ENCODE assay signal across 22 cellular contexts in genomic region chr4:14848210-14848609, GRCh38.
A peak's percentile ranks its signal among the peaks of the same experiment; 100 is the strongest.
DNase-seq lines count a peak whose midpoint lies in the region; ATAC-seq, FAIRE-seq and TF ChIP-seq lines count a peak whose summit lies in the region.
"Had no signal": no experiment of that assay in that cellular context is flagged by ENCODE, and none has a peak within 500 bp of the region (broad histone marks: within the 10 kb centered on the region; RNA-seq: fewer than 3 reads in every experiment).

No MANE protein-coding gene starts in this region.

- H3K9me3 ChIP-seq in GM12878 (replicated peaks; ENCODE audit: control insufficient read depth, insufficient read depth, low read length) (no peaks in the 10 kb centered on the region; the same call in 1 of the 3 replicates), upper lobe of left lung (no peaks in the 10 kb centered on the region)

- H3K36me3 ChIP-seq in GM12878 (ENCODE audit: control insufficient read depth in 2 of 2, insufficient read depth in 2 of 2, low read length in 1 of 2) (no peaks in the 10 kb centered on the region), upper lobe of left lung (no peaks in the 10 kb centered on the region)

- WGBS in GM12878 (ENCODE audit: insufficient coverage, insufficient replicate concordance, low lambda C conversion rate, missing lambda C conversion rate): 25% methylated on average over 2 of the region's 2 CpGs
- 77 to 78% methylated on average over 2 of the region's 2 CpGs for WGBS in upper lobe of left lung, 2 donors

- no peaks in the 10 kb centered on the region for H3K27me3 ChIP-seq in GM12878 (replicated peaks in 1 of 2; ENCODE audit: control insufficient read depth in 2 of 2, insufficient read depth in 2 of 2, low read length in 1 of 2)
- H3K27me3 ChIP-seq in upper lobe of left lung: no peaks in the 10 kb centered on the region

- H3K36me3 Mint-ChIP-seq in endothelial cell (ENCODE audit: low read depth, unreplicated experiment): no peaks in the 10 kb centered on the region

- H3K9me3 Mint-ChIP-seq in endothelial cell (ENCODE audit: unreplicated experiment): no peaks in the 10 kb centered on the region
- H3K9me3 Mint-ChIP-seq: HFFc6 had no signal

- no peak overlapping the region for H3K9ac ChIP-seq in GM12878 (ENCODE audit: control insufficient read depth, insufficient read depth, low read length)

- no peak overlapping the region for H3K4me3 Mint-ChIP-seq in endothelial cell (ENCODE audit: unreplicated experiment)
- H3K4me3 Mint-ChIP-seq: HFFc6, T-helper 17 cell had no signal

- H3K27ac ChIP-seq in GM12878 (ENCODE audit: control insufficient read depth, insufficient read depth) (no peak overlapping the region), upper lobe of left lung (no peak overlapping the region)
- H3K27ac ChIP-seq: A549, C4-2B had no signal

- CTCF ChIA-PET in GM12878 (lab: Yijun Ruan, JAX): interaction anchor here (1.0 to 1.7 kb wide), 4 partner anchors 17 to 160 kb away, joined by 3 to 6 read pairs (median 3); no protein-coding TSS in a partner anchor

- no peaks in the 10 kb centered on the region for H3K27me3 Mint-ChIP-seq in endothelial cell (ENCODE audit: unreplicated experiment)

- peak; percentile 26 for DNase-seq in GF-D8 (lab: John Stamatoyannopoulos, UW)
- DNase-seq in NOMO-1 treated with DMSO at 0.1 percent for 48 hours (lab: John Stamatoyannopoulos, UW; ENCODE audit: unreplicated experiment): peak; percentile 89
- no peak for DNase-seq in GM12878 (ENCODE audit: low read depth, low spot score)
- no peak for DNase-seq in upper lobe of left lung
- no peak for DNase-seq in endothelial cell (ENCODE audit: low spot score)
- no peak for DNase-seq in NCI-H2227 (lab: John Stamatoyannopoulos, UW; ENCODE audit: unreplicated experiment)
- DNase-seq: DMS 273 treated with DMSO at 0.1 percent for 48 hours, GDM1, HFFc6, NCI-H1105 treated with DMSO at 0.1 percent for 48 hours, NCI-H187 treated with DMSO at 0.1 percent for 48 hours, NCI-H69, Right ventricle myocardium superior, T-helper 17 cell had no signal

- intact Hi-C loops in GM12878 (cut with micrococcal nuclease; ENCODE audit: unreplicated experiment): no loop called here

- H3K27ac Mint-ChIP-seq in endothelial cell (ENCODE audit: unreplicated experiment): no peak overlapping the region
- H3K27ac Mint-ChIP-seq: HFFc6, T-helper 17 cell had no signal

- TF ChIP-seq CTCF in GM12878 (IDR thresholded peaks at IDR 0.05 in 2 of 3, conservative IDR thresholded peaks at IDR 0.05 in 1 of 3; ENCODE audit: control insufficient read depth in 2 of 3, extremely low read depth in 1 of 3, insufficient read depth in 1 of 3, low read depth in 3 of 3, low read length in 3 of 3): no peak
- TF ChIP-seq CTCF in upper lobe of left lung (IDR thresholded peaks at IDR 0.05): no peak
- TF ChIP-seq CTCF in endothelial cell (IDR thresholded peaks at IDR 0.05; ENCODE audit: unreplicated experiment): no peak

- ATAC-seq in HG03378 (IDR thresholded peaks at IDR 0.05; ENCODE audit: unreplicated experiment): peak; percentile 45
- peak; percentile 72 for ATAC-seq in GM12878
- ATAC-seq in HG03108 (IDR thresholded peaks at IDR 0.05; ENCODE audit: unreplicated experiment): no peak
- no peak for ATAC-seq in upper lobe of left lung (ENCODE audit: low FRiP score in 2 of 2)
- ATAC-seq: A549, K562, SK-N-SH treated with all-trans-retinoic acid at 6 μM for 48 hours, T-helper 17 cell had no signal

- in situ Hi-C loops in GM12878 (cut with MboI): no loop called here

- H4K20me1 ChIP-seq in GM12878 (ENCODE audit: control insufficient read depth, insufficient read depth): no peaks in the 10 kb centered on the region

- no peak overlapping the region for H3K4me3 ChIP-seq in GM12878
- no peak overlapping the region for H3K4me3 ChIP-seq in upper lobe of left lung
- H3K4me3 ChIP-seq: A549, K562 had no signal

- no peaks in the 10 kb centered on the region for H3K79me2 ChIP-seq in GM12878 (ENCODE audit: control insufficient read depth, insufficient read depth, low read length)

- TF ChIP-seq EP300 in GM12878 (IDR thresholded peaks at IDR 0.05; ENCODE audit: borderline replicate concordance in 1 of 2, control insufficient read depth in 1 of 2, low read depth in 2 of 2, low read length in 2 of 2) (no peak), upper lobe of left lung (IDR thresholded peaks at IDR 0.05) (no peak)

- no peak overlapping the region; the same call in 1 of the 2 replicates for H3K4me2 ChIP-seq in GM12878 (ENCODE audit: control insufficient read depth, insufficient read depth)
- H3K4me2 ChIP-seq: A549 had no signal

- TF ChIP-seq POLR2A in GM12878 (IDR thresholded peaks at IDR 0.05; ENCODE audit: low read depth, low read length) (no peak), upper lobe of left lung (IDR thresholded peaks at IDR 0.05) (no peak)

- TF ChIP-seq RAD21 in GM12878 (IDR thresholded peaks at IDR 0.05; ENCODE audit: insufficient read depth, low read depth, low read length): no peak

- H2AFZ ChIP-seq in GM12878 (ENCODE audit: control insufficient read depth, low read depth, low read length): no peak overlapping the region

- no TSS peak for BruUV-seq in GM12878 (replicated peaks; lab: Mats Ljungman, UMichigan)

- RAD21 ChIA-PET in GM12878 (lab: Charles Lee; ENCODE audit: unreplicated experiment): no interaction called here

- H3K4me1 ChIP-seq in GM12878 (ENCODE audit: control insufficient read depth, insufficient read depth, low read length) (no peaks in the 10 kb centered on the region; the same call in 1 of the 2 replicates), upper lobe of left lung (peaks cover 0 to 9% (median 5%) of the 10 kb centered on the region in 4 donors)

- SMC1A ChIA-PET in GM12878 (lab: Charles Lee; ENCODE audit: uncharacterized antibody, unreplicated experiment): interaction anchor here (0.6 to 6.1 kb wide), 8 partner anchors 8 to 153 kb away, joined by 3 to 28 read pairs (median 4); no protein-coding TSS in a partner anchor

- H3K4me1 Mint-ChIP-seq in endothelial cell (ENCODE audit: unreplicated experiment): no peaks in the 10 kb centered on the region
- H3K4me1 Mint-ChIP-seq: T-helper 17 cell had no signal

- FAIRE-seq in GM12878 (lab: Jason Lieb, UNC): no peak
- FAIRE-seq: A549, H54, K562, RCC 7860 had no signal

- POLR2A ChIA-PET in GM12878 (lab: Charles Lee): interaction anchor here (0.8 kb wide), 1 partner anchor 8 kb away, joined by 4 read pairs; no protein-coding TSS in a partner anchor

TF ChIP-seq in GM12878, 131 proteins besides CTCF, POLR2A, EP300 and RAD21 (continues in another document):
- TF ChIP-seq, protein P1, sequence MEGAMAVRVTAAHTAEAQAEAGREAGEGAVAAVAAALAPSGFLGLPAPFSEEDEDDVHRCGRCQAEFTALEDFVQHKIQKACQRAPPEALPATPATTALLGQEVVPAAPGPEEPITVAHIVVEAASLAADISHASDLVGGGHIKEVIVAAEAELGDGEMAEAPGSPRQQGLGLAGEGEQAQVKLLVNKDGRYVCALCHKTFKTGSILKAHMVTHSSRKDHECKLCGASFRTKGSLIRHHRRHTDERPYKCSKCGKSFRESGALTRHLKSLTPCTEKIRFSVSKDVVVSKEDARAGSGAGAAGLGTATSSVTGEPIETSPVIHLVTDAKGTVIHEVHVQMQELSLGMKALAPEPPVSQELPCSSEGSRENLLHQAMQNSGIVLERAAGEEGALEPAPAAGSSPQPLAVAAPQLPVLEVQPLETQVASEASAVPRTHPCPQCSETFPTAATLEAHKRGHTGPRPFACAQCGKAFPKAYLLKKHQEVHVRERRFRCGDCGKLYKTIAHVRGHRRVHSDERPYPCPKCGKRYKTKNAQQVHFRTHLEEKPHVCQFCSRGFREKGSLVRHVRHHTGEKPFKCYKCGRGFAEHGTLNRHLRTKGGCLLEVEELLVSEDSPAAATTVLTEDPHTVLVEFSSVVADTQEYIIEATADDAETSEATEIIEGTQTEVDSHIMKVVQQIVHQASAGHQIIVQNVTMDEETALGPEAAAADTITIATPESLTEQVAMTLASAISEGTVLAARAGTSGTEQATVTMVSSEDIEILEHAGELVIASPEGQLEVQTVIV (IDR thresholded peaks at IDR 0.05; ENCODE audit: borderline replicate concordance, partially characterized antibody): no peak
- TF ChIP-seq, protein P2, sequence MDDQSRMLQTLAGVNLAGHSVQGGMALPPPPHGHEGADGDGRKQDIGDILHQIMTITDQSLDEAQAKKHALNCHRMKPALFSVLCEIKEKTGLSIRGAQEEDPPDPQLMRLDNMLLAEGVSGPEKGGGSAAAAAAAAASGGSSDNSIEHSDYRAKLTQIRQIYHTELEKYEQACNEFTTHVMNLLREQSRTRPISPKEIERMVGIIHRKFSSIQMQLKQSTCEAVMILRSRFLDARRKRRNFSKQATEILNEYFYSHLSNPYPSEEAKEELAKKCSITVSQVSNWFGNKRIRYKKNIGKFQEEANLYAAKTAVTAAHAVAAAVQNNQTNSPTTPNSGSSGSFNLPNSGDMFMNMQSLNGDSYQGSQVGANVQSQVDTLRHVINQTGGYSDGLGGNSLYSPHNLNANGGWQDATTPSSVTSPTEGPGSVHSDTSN (IDR thresholded peaks at IDR 0.05; ENCODE audit: insufficient replicate concordance, low read depth, low read length): no peak
- TF ChIP-seq SP1 (IDR thresholded peaks at IDR 0.05; ENCODE audit: low read depth, low read length) (no peak), NKRF (conservative IDR thresholded peaks at IDR 0.05) (no peak), TAF1 (IDR thresholded peaks at IDR 0.05; ENCODE audit: borderline replicate concordance, low read depth, low read length) (no peak), BHLHE40 (IDR thresholded peaks at IDR 0.05; ENCODE audit: borderline replicate concordance in 1 of 2, low read depth in 2 of 2, low read length in 1 of 2) (no peak), ZNF274 (IDR thresholded peaks at IDR 0.05; ENCODE audit: insufficient read depth, insufficient read length) (no peak), SUPT20H (IDR thresholded peaks at IDR 0.05; ENCODE audit: borderline replicate concordance, control insufficient read depth, low read depth, low read length) (no peak)

Comparison
In these comparisons a context has a peak if more than half of its experiments do, and no peak if none do; other contexts are left out.
1. DNase-seq: peak in GF-D8 (single experiment) and NOMO-1 treated with DMSO at 0.1 percent for 48 hours (single experiment); none in GM12878 (single experiment), upper lobe of left lung (0 of 2), endothelial cell (single experiment) and NCI-H2227 (single experiment).
2. ATAC-seq: peak in HG03378 (single experiment) and GM12878 (single experiment); none in HG03108 (single experiment) and upper lobe of left lung (0 of 2).